35 cellular contexts compared by ENCODE assay signal in genomic region chr4:12978310-12978709, GRCh38.
"Had no signal": no experiment of that assay in that cellular context is flagged by ENCODE, and none has a peak within 500 bp of the region (broad histone marks: within the 10 kb centered on the region; RNA-seq: fewer than 3 reads in every experiment).

No MANE protein-coding gene starts in this region.

- H3K27ac ChIP-seq: KMS-11 had no signal

- H3K9me3 ChIP-seq: MG63 had no signal

- H3K27me3 ChIP-seq: MG63 had no signal

- H3K4me3 ChIP-seq: MG63 had no signal

- H3K36me3 ChIP-seq: MG63 had no signal

- H3K4me2 ChIP-seq: KMS-11 had no signal

- H3K9ac ChIP-seq: KMS-11 had no signal

- DNase-seq: Karpas-422, Kasumi-1, KBM-7, KG1, MG63, MM.1S, MV-4-11, NCI-H1048, NCI-H1092, NCI-H1092 treated with DMSO at 0.1 percent for 48 hours, NCI-H1105, NCI-H1105 treated with DMSO at 0.1 percent for 48 hours, NCI-H1417, NCI-H1417 treated with DMSO at 0.1 percent for 48 hours, NCI-H1436, NCI-H1436 treated with DMSO at 0.1 percent for 48 hours, NCI-H146, NCI-H1694, NCI-H1694 treated with DMSO at 0.1 percent for 48 hours, NCI-H187, NCI-H187 treated with DMSO at 0.1 percent for 48 hours, NCI-H1930, NCI-H2029, NCI-H2029 treated with DMSO at 0.1 percent for 48 hours, NCI-H2081, NCI-H2081 treated with DMSO at 0.1 percent for 48 hours, NCI-H2107, NCI-H2171, NCI-H2171 treated with DMSO at 0.1 percent for 48 hours, NCI-H2227 treated with DMSO at 0.1 percent for 48 hours, NCI-H226, NCI-H345, NCI-H446, NCI-H446 treated with DMSO at 0.1 percent for 48 hours had no signal
